8 cellular contexts compared by ENCODE assay signal in the genomic region with DNA sequence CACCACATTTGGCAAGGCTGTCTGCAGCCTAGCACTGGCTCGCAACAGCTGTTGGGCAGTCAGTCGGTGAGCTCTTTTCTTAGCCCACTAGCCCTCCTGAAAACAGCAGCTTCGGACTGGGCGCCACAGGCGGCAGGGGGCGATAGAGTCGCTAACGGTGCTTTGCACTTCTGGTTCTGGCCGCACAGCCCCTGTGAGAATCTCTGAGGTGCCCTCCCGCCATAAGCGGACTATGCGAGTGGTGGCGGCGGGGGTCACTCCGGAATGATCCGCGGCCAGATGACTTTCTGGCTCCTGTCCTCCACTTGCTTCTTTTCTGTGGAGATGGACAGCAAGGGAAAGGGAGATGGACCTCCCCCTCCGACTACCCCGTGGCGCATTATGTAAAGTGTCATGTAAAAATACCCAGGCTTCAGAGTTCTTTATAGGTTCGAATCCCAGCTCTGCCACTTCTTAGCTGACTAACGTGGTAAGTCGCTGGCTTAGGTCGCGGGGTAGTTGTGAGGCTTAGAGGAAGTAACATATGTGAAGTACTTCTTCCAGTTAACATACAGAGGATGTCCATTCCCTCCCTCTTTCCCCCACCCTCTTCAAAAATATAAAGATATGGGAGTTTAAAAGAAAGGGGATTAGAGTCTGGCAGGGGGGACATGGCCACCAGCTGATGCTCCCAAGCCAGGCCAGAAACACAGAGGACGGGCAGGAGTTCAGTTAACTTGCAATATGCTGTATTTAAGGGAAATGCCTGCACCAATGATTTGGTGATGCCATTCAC. TPM values are rescaled to one million over a fixed set of nuclear protein-coding genes. Genes with fewer than 3 reads are reported as not detected.
A peak's percentile ranks its signal among the peaks of the same experiment; 100 is the strongest.
DNase-seq lines count a peak whose midpoint lies in the region; TF ChIP-seq lines count a peak whose summit lies in the region.

No MANE protein-coding gene starts in this region.

- peak; percentile 39 for DNase-seq in ACHN
- DNase-seq in LHCN-M2 (ENCODE audit: low read depth), result peak; percentile 0
- peak; percentile 80 for DNase-seq in ecto neural progenitor cell (ENCODE audit: low spot score)
- peak; percentile 69 for DNase-seq in progenitor cell of endocrine pancreas (ENCODE audit: low spot score, unreplicated experiment)
- DNase-seq in mesenteric fat pad (ENCODE audit: low spot score), result no peak
- no peak for DNase-seq in activated naive CD4-positive, alpha-beta T cell treated with Interleukin-2 at 50 U/mL for 16 hours
- no peak for DNase-seq in NK-92 (lab: John Stamatoyannopoulos, UW; ENCODE audit: unreplicated experiment)

- no peaks in the 10 kb centered on the region for H3K4me1 Mint-ChIP-seq in progenitor cell of endocrine pancreas (ENCODE audit: low read depth)

- in situ Hi-C loops in ACHN (cut with HindIII; ENCODE audit: low pct_ligation_motif_present, low pct_unique_long_range_greater_than_20kb, low sequenced_read_pairs), result no loop called here

- no peak overlapping the region for H3K27ac Mint-ChIP-seq in progenitor cell of endocrine pancreas

- H3K36me3 Mint-ChIP-seq in progenitor cell of endocrine pancreas (ENCODE audit: insufficient read depth), result no peaks in the 10 kb centered on the region

- peaks cover 65% of the 10 kb centered on the region for H3K27me3 Mint-ChIP-seq in progenitor cell of endocrine pancreas

- TF ChIP-seq CTCF in GM12875 (IDR thresholded peaks at IDR 0.05; ENCODE audit: borderline replicate concordance, insufficient read depth, low read depth, low read length) (peak; percentile 54), progenitor cell of endocrine pancreas (IDR thresholded peaks at IDR 0.05; ENCODE audit: unreplicated experiment) (peak; percentile 83)

- no peak overlapping the region for H3K4me3 ChIP-seq in GM12875 (ENCODE audit: low read depth, low read length)

- no peaks in the 10 kb centered on the region for H3K9me3 Mint-ChIP-seq in progenitor cell of endocrine pancreas (ENCODE audit: low read depth)

- no peak overlapping the region for H3K4me3 Mint-ChIP-seq in progenitor cell of endocrine pancreas (ENCODE audit: low read depth)

RNA-seq across cellular contexts. Expression of a gene that starts 11.0 kb away (rescaled TPM):
- total RNA-seq in LHCN-M2 (2014; rRNA removed) (not detected in 2 replicates), progenitor cell of endocrine pancreas (0.36 and 0.42 TPM in 2 replicates), mesenteric fat pad (not detected)
- not detected for polyA plus RNA-seq in LHCN-M2 (2012)

Comparison
In these comparisons a context has a peak if more than half of its experiments do, and no peak if none do; other contexts are left out.
1. DNase-seq: peak in ACHN (single experiment), LHCN-M2 (single experiment), ecto neural progenitor cell (single experiment) and progenitor cell of endocrine pancreas (single experiment); none in mesenteric fat pad (single experiment), activated naive CD4-positive, alpha-beta T cell treated with Interleukin-2 at 50 U/mL for 16 hours (single experiment) and NK-92 (single experiment).